Comparison of ENCODE assay signal across 6 cellular contexts in the genomic region with DNA sequence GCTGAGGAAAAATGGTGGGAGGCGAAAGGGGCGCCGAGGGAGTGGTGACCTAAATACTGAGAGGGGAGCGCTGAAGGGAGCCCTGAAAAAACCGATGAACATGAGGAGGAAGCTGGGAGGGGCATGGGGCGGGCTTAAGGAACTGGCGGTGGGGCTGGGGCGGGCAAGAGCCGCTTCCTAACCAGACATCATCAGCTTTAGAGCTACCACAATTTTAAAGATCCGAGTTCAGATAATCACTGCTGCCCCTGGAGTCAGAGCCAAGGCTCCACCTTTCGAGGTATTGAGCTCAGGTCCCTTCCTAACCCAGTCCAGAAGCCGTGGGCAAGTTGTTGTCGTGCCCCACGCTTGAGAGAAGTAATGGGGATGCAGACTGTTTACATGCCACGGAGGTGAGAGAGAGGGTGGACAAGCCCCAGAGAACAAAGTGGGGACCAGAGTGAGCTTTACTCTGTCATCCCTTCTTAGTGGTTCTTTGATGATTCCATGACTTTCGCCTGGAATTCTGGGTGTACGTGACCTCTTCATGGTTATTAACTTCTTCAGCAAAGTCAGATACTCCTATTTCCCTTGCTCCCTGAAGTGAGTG. TPM values are rescaled to one million over a fixed set of nuclear protein-coding genes. Genes with fewer than 3 reads are reported as not detected.
A peak's percentile ranks its signal among the peaks of the same experiment; 100 is the strongest.
DNase-seq lines count a peak whose midpoint lies in the region; ATAC-seq and TF ChIP-seq lines count a peak whose summit lies in the region.

No MANE protein-coding gene starts in this region.

- TF ChIP-seq POLR2A in gastrocnemius medialis (IDR thresholded peaks at IDR 0.05) = no peak

- H3K36me3 ChIP-seq in effector memory CD4-positive, alpha-beta T cell (ENCODE audit: control insufficient read depth, insufficient read depth, low read length) = peaks cover 43% of the 10 kb centered on the region
- H3K36me3 ChIP-seq in gastrocnemius medialis = peaks cover 3 to 41% of the 10 kb centered on the region in 2 donors

- no peaks in the 10 kb centered on the region for H3K27me3 ChIP-seq in effector memory CD4-positive, alpha-beta T cell (replicated peaks; ENCODE audit: control insufficient read depth, insufficient read depth, low read length, poor library complexity, severe bottlenecking)
- no peaks in the 10 kb centered on the region for H3K27me3 ChIP-seq in gastrocnemius medialis

- peaks cover 21% of the 10 kb centered on the region for H3K4me1 ChIP-seq in effector memory CD4-positive, alpha-beta T cell (ENCODE audit: control insufficient read depth, insufficient read depth, low read length, poor library complexity, severe bottlenecking)
- peaks cover 22 to 28% of the 10 kb centered on the region in 2 donors for H3K4me1 ChIP-seq in gastrocnemius medialis

- no peak for DNase-seq in effector memory CD4-positive, alpha-beta T cell
- no peak for DNase-seq in gastrocnemius medialis
- DNase-seq in NCI-H1092 (lab: John Stamatoyannopoulos, UW) = no peak

- H3K9me3 ChIP-seq in effector memory CD4-positive, alpha-beta T cell (ENCODE audit: control insufficient read depth, low read length) = no peaks in the 10 kb centered on the region
- no peaks in the 10 kb centered on the region for H3K9me3 ChIP-seq in gastrocnemius medialis

- ATAC-seq in GM19397 (IDR thresholded peaks at IDR 0.05; ENCODE audit: unreplicated experiment) (peak; percentile 37), HG03558 (IDR thresholded peaks at IDR 0.05; ENCODE audit: extremely low read depth, unreplicated experiment) (peak; percentile 3), gastrocnemius medialis (peak; percentile 43 to 54), GM18858 (IDR thresholded peaks at IDR 0.05; ENCODE audit: unreplicated experiment) (no peak)

- peak overlapping the region; percentile 89 for H3K27ac ChIP-seq in effector memory CD4-positive, alpha-beta T cell (ENCODE audit: insufficient read depth, low read length, poor library complexity, severe bottlenecking)
- peak overlapping the region; percentile 79 to 89 (median 85) for H3K27ac ChIP-seq in gastrocnemius medialis

- intact Hi-C loops in gastrocnemius medialis (cut with DNase I; ENCODE audit: low total_unique reads) = loop anchor here (1.0 to 10.0 kb wide), 4 partner anchors 154 to 287 kb away; partner anchors contain the start of genes PA2G4, RAB5B and RPS26

- in situ Hi-C loops in gastrocnemius medialis (cut with MboI; ENCODE audit: low sequenced_read_pairs in 4 of 4) = loop anchor here (5.0 to 25.0 kb wide), 6 partner anchors 81 to 156 kb away; partner anchors contain the start of genes PYM1 (in 3 of the 4) and DGKA (in 2 of the 4)

- peak overlapping the region; percentile 94 for H3K4me3 ChIP-seq in effector memory CD4-positive, alpha-beta T cell (ENCODE audit: insufficient read depth, low read depth, low read length, poor library complexity, severe bottlenecking)
- H3K4me3 ChIP-seq in gastrocnemius medialis = peak overlapping the region; percentile 65 to 96 (median 72)

- no peak for TF ChIP-seq CTCF in gastrocnemius medialis (IDR thresholded peaks at IDR 0.05 in 4 of 5, conservative IDR thresholded peaks at IDR 0.05 in 1 of 5)

RNA-seq across cellular contexts. Expression of gene ORMDL2, which starts 0.4 kb away (rescaled TPM):
- 10 to 100 TPM in 3 of 4 donors, 1 to 10 TPM in 1; 6.6 to 23.1 (median 12.1) TPM for total RNA-seq in gastrocnemius medialis

RNA-seq across cellular contexts. Expression of gene SARNP, which starts 0.7 kb away (rescaled TPM):
- 10 to 100 TPM; 46.5 to 66.2 (median 62.8) TPM for total RNA-seq in gastrocnemius medialis

RNA-seq across cellular contexts. Expression of gene DNAJC14, which starts 11.2 kb away (rescaled TPM):
- total RNA-seq in gastrocnemius medialis = 10 to 100 TPM; 11.9 to 21.7 (median 19.8) TPM

RNA-seq across cellular contexts. Expression of gene MMP19, which starts 24.5 kb away (rescaled TPM):
- total RNA-seq in gastrocnemius medialis = 1 to 10 TPM in 2 of 4 donors, under 1 TPM in 2; 0.44 to 3.1 (median 1.8) TPM
